ENCODE assay signal across 21 cellular contexts in the genomic region with DNA sequence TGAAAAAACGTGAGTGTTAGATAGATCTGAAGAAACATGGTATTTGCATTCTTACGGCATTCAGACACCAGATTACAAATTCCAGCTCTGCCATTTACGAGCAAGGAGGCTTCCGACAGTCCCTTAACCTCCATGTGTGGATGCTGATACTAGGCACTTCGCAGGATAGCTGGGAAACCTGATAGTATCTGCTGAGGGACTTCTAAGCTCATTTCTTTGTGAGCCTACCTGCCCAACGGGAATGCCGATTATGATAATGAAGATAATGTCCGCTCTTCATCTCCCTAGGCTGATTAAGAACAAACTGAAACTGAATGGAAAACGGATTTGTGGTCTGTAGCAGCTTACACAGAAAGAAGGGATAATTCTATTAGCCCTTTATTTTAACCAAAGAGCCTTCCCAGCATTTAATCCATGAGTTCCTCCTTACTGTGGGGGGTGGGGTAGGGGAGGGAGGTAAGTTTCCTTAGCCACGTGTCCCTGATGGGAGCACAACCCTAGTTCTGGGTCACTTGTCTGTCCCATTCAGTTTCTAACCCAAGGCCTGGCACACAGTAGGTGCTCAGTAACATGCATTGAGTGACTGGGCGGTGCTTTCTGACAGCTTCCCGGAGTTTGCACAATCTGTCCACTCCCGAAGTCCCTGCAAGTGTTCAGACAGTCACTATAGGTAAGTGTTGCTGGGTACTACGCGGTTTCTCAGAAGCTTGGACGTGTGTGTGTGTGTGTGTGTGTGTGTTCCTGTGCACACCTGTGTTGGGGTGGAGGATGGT. TPM values are rescaled to one million over a fixed set of nuclear protein-coding genes. Genes with fewer than 3 reads are reported as not detected.
DNase-seq lines count a peak whose midpoint lies in the region; ATAC-seq and TF ChIP-seq lines count a peak whose summit lies in the region.
"Had no signal": no experiment of that assay in that cellular context is flagged by ENCODE, and none has a peak within 500 bp of the region (broad histone marks: within the 10 kb centered on the region; RNA-seq: fewer than 3 reads in every experiment).

No MANE protein-coding gene starts in this region.

- TF ChIP-seq EP300 in sigmoid colon (IDR thresholded peaks at IDR 0.05) = no peak

- H3K27me3 ChIP-seq in effector memory CD4-positive, alpha-beta T cell (replicated peaks; ENCODE audit: control insufficient read depth, insufficient read depth, low read length, poor library complexity, severe bottlenecking) = no peaks in the 10 kb centered on the region
- peaks cover 15 to 30% (median 29%) of the 10 kb centered on the region in 3 donors for H3K27me3 ChIP-seq in sigmoid colon

- H3K4me3 ChIP-seq in effector memory CD4-positive, alpha-beta T cell (ENCODE audit: insufficient read depth, low read depth, low read length, poor library complexity, severe bottlenecking) = no peak overlapping the region
- H3K4me3 ChIP-seq in sigmoid colon = no peak overlapping the region
- H3K4me3 ChIP-seq: lung, right lobe of liver, tibial nerve had no signal

- no peaks in the 10 kb centered on the region for H3K27me3 Mint-ChIP-seq in stimulated activated naive CD8-positive, alpha-beta T cell treated with anti-CD3 and anti-CD28 coated beads, Interleukin-15, Interleukin-2, amounts not matched to agents 100 ng/mL and 50 ng/mL, for 24 hours
- H3K27me3 Mint-ChIP-seq in activated CD4-positive, alpha-beta memory T cell treated with anti-CD3 and anti-CD28 coated beads for 36 hours = no peaks in the 10 kb centered on the region
- H3K27me3 Mint-ChIP-seq: CD8-positive, alpha-beta memory T cell; stimulated activated naive CD8-positive, alpha-beta T cell treated with anti-CD3 and anti-CD28 coated beads, Interleukin-15, amount 100 ng/mL, for 72 hours had no signal

- H3K27ac ChIP-seq in effector memory CD4-positive, alpha-beta T cell (ENCODE audit: insufficient read depth, low read length, poor library complexity, severe bottlenecking) = peak overlapping the region; percentile 15
- H3K27ac ChIP-seq in sigmoid colon = no peak overlapping the region
- H3K27ac ChIP-seq: right lobe of liver, tibial nerve had no signal

- WGBS in sigmoid colon, 2 donors = 83 to 88% methylated on average over 16 of the region's 16 CpGs

- POLR2A ChIA-PET in activated CD4-positive, alpha-beta memory T cell treated with anti-CD3 and anti-CD28 coated beads for 36 hours (lab: Charles Lee) = interaction anchor here (2.2 kb wide), 1 partner anchor 9 kb away, joined by 9 read pairs; no protein-coding TSS in a partner anchor

- H3K27ac Mint-ChIP-seq in stimulated activated naive CD8-positive, alpha-beta T cell treated with anti-CD3 and anti-CD28 coated beads, Interleukin-15, Interleukin-2, amounts not matched to agents 100 ng/mL and 50 ng/mL, for 24 hours = peak overlapping the region; percentile 12
- H3K27ac Mint-ChIP-seq in activated CD4-positive, alpha-beta memory T cell treated with anti-CD3 and anti-CD28 coated beads for 36 hours = peak overlapping the region; percentile 66
- H3K27ac Mint-ChIP-seq: activated B cell treated with CpG ODN at 0.5 μM for 24 hours; dendritic cell treated with granulocyte-macrophage colony-stimulating factor and Interleukin-4, amounts not matched to agents 40 ng/mL and 50 ng/mL, for 4 days; HFFc6 had no signal

- peaks cover 49% of the 10 kb centered on the region for H3K4me1 Mint-ChIP-seq in stimulated activated naive CD8-positive, alpha-beta T cell treated with anti-CD3 and anti-CD28 coated beads, Interleukin-15, Interleukin-2, amounts not matched to agents 100 ng/mL and 50 ng/mL, for 24 hours (ENCODE audit: low read depth)
- peaks cover 57% of the 10 kb centered on the region for H3K4me1 Mint-ChIP-seq in activated CD4-positive, alpha-beta memory T cell treated with anti-CD3 and anti-CD28 coated beads for 36 hours (ENCODE audit: low read depth)

- intact Hi-C loops in activated CD4-positive, alpha-beta memory T cell treated with anti-CD3 and anti-CD28 coated beads for 36 hours (cut with micrococcal nuclease) = no loop called here
- intact Hi-C loops in sigmoid colon (cut with DNase I) = no loop called here

- H3K9me3 ChIP-seq in effector memory CD4-positive, alpha-beta T cell (ENCODE audit: control insufficient read depth, low read length) = no peaks in the 10 kb centered on the region
- H3K9me3 ChIP-seq in sigmoid colon = no peaks in the 10 kb centered on the region
- H3K9me3 ChIP-seq: right lobe of liver, SK-N-SH, tibial nerve had no signal

- H3K4me3 Mint-ChIP-seq in stimulated activated naive CD8-positive, alpha-beta T cell treated with anti-CD3 and anti-CD28 coated beads, Interleukin-15, Interleukin-2, amounts not matched to agents 100 ng/mL and 50 ng/mL, for 24 hours = no peak overlapping the region
- H3K4me3 Mint-ChIP-seq in activated CD4-positive, alpha-beta memory T cell treated with anti-CD3 and anti-CD28 coated beads for 36 hours = no peak overlapping the region
- H3K4me3 Mint-ChIP-seq: activated B cell treated with CpG ODN at 0.5 μM for 24 hours; CD8-positive, alpha-beta memory T cell; dendritic cell treated with granulocyte-macrophage colony-stimulating factor and Interleukin-4, amounts not matched to agents 40 ng/mL and 50 ng/mL, for 4 days; HFFc6; stimulated activated naive CD8-positive, alpha-beta T cell treated with anti-CD3 and anti-CD28 coated beads, Interleukin-15, amount 100 ng/mL, for 72 hours had no signal

- peaks cover 66% of the 10 kb centered on the region for H3K36me3 Mint-ChIP-seq in stimulated activated naive CD8-positive, alpha-beta T cell treated with anti-CD3 and anti-CD28 coated beads, Interleukin-15, Interleukin-2, amounts not matched to agents 100 ng/mL and 50 ng/mL, for 24 hours (ENCODE audit: low read depth)
- peaks cover 78% of the 10 kb centered on the region for H3K36me3 Mint-ChIP-seq in activated CD4-positive, alpha-beta memory T cell treated with anti-CD3 and anti-CD28 coated beads for 36 hours

- DNase-seq in stimulated activated naive CD8-positive, alpha-beta T cell treated with anti-CD3 and anti-CD28 coated beads, Interleukin-15, Interleukin-2, amounts not matched to agents 100 U/mL and 50 U/mL, for 24 hours = no peak
- DNase-seq in activated CD4-positive, alpha-beta memory T cell treated with anti-CD3 and anti-CD28 coated beads for 36 hours = no peak
- no peak for DNase-seq in effector memory CD4-positive, alpha-beta T cell
- DNase-seq in activated CD8-positive, alpha-beta memory T cell treated with anti-CD3 and anti-CD28 coated beads, Interleukin-2, amount 50 U/mL, for 4 hours = no peak
- no peak for DNase-seq in sigmoid colon
- DNase-seq: activated B cell treated with CpG ODN at 0.5 μM for 24 hours; amygdala; CD8-positive, alpha-beta memory T cell; DMS153; HFFc6; NCI-H1092 treated with DMSO at 0.1 percent for 48 hours; NCI-H2029; right lobe of liver; stimulated activated naive CD8-positive, alpha-beta T cell treated with anti-CD3 and anti-CD28 coated beads, Interleukin-15, amount 100 ng/mL, for 72 hours; T1000 had no signal

- H3K4me1 ChIP-seq in effector memory CD4-positive, alpha-beta T cell (ENCODE audit: control insufficient read depth, insufficient read depth, low read length, poor library complexity, severe bottlenecking) = peaks cover 6% of the 10 kb centered on the region
- H3K4me1 ChIP-seq in sigmoid colon = peaks cover 0 to 18% (median 12%) of the 10 kb centered on the region in 4 donors

- CTCF ChIA-PET in activated CD4-positive, alpha-beta memory T cell treated with anti-CD3 and anti-CD28 coated beads for 36 hours (lab: Charles Lee) = interaction anchor here (1.0 to 2.1 kb wide), 2 partner anchors 14 to 41 kb away, joined by 3 to 8 read pairs; no protein-coding TSS in a partner anchor

- H3K9me3 Mint-ChIP-seq in stimulated activated naive CD8-positive, alpha-beta T cell treated with anti-CD3 and anti-CD28 coated beads, Interleukin-15, Interleukin-2, amounts not matched to agents 100 ng/mL and 50 ng/mL, for 24 hours = no peaks in the 10 kb centered on the region
- H3K9me3 Mint-ChIP-seq in activated CD4-positive, alpha-beta memory T cell treated with anti-CD3 and anti-CD28 coated beads for 36 hours = no peaks in the 10 kb centered on the region
- H3K9me3 Mint-ChIP-seq: activated B cell treated with CpG ODN at 0.5 μM for 24 hours; CD8-positive, alpha-beta memory T cell; dendritic cell treated with granulocyte-macrophage colony-stimulating factor and Interleukin-4, amounts not matched to agents 40 ng/mL and 50 ng/mL, for 4 days; HFFc6; stimulated activated naive CD8-positive, alpha-beta T cell treated with anti-CD3 and anti-CD28 coated beads, Interleukin-15, amount 100 ng/mL, for 72 hours had no signal

- no peak for ATAC-seq in stimulated activated naive CD8-positive, alpha-beta T cell treated with anti-CD3 and anti-CD28 coated beads, Interleukin-15, Interleukin-2, amounts not matched to agents 100 U/mL and 50 U/mL, for 24 hours
- ATAC-seq in HG03460 (IDR thresholded peaks at IDR 0.05; ENCODE audit: unreplicated experiment) = no peak
- ATAC-seq: stimulated activated naive CD8-positive, alpha-beta T cell treated with anti-CD3 and anti-CD28 coated beads, Interleukin-15, amount 100 ng/mL, for 72 hours had no signal

- no peak for TF ChIP-seq POLR2A in sigmoid colon (IDR thresholded peaks at IDR 0.05)

- TF ChIP-seq CTCF in sigmoid colon (IDR thresholded peaks at IDR 0.05) = no peak

- H3K36me3 ChIP-seq in effector memory CD4-positive, alpha-beta T cell (ENCODE audit: control insufficient read depth, insufficient read depth, low read length) = peaks cover 93% of the 10 kb centered on the region
- H3K36me3 ChIP-seq in sigmoid colon = no peaks in the 10 kb centered on the region
- H3K36me3 ChIP-seq: right lobe of liver, tibial nerve had no signal

RNA-seq across cellular contexts. Expression of a gene that starts 39.2 kb away (rescaled TPM):
- total RNA-seq in activated CD4-positive, alpha-beta memory T cell treated with anti-CD3 and anti-CD28 coated beads for 36 hours = 100 to 1,000 TPM; 271 to 279 TPM
- total RNA-seq in sigmoid colon = 1 to 10 TPM in 2 of 4 donors, under 1 TPM in 1, not detected in 1; 0.81 to 1.9 (median 1.2) TPM
- polyA plus RNA-seq in sigmoid colon = 10 to 100 TPM in 1 of 3 donors, under 1 TPM in 2; under 0.01 to 14.1 (median 0.23) TPM
- total RNA-seq: HFFc6 had no signal
- polyA plus RNA-seq: SK-N-SH had no signal

RNA-seq across cellular contexts. Expression of a gene that starts 58.7 kb away (rescaled TPM):
- total RNA-seq in activated CD4-positive, alpha-beta memory T cell treated with anti-CD3 and anti-CD28 coated beads for 36 hours = 1 to 10 TPM; 1.3 to 1.8 TPM
- total RNA-seq in sigmoid colon = 10 to 100 TPM; 12.8 to 43.9 (median 28.6) TPM
- 10 to 100 TPM; 13.8 to 32.0 (median 21.3) TPM for polyA plus RNA-seq in sigmoid colon
- polyA plus RNA-seq: CD8-positive, alpha-beta memory T cell; SK-N-SH had no signal

Comparison
In these comparisons a context has a peak if more than half of its experiments do, and no peak if none do; other contexts are left out.
1. RNA of a gene that starts 39.2 kb away (total RNA-seq): 271 to 279 TPM in activated CD4-positive, alpha-beta memory T cell treated with anti-CD3 and anti-CD28 coated beads for 36 hours; 0.81 to 1.9 TPM in sigmoid colon; every median in the first group is over 10 times any median in the second.
2. RNA of a gene that starts 58.7 kb away (total RNA-seq): 12.8 to 43.9 TPM in sigmoid colon; 1.3 to 1.8 TPM in activated CD4-positive, alpha-beta memory T cell treated with anti-CD3 and anti-CD28 coated beads for 36 hours; every median in the first group is over 4 times any median in the second.